1 cellular context compared by ENCODE assay signal in the genomic region with DNA sequence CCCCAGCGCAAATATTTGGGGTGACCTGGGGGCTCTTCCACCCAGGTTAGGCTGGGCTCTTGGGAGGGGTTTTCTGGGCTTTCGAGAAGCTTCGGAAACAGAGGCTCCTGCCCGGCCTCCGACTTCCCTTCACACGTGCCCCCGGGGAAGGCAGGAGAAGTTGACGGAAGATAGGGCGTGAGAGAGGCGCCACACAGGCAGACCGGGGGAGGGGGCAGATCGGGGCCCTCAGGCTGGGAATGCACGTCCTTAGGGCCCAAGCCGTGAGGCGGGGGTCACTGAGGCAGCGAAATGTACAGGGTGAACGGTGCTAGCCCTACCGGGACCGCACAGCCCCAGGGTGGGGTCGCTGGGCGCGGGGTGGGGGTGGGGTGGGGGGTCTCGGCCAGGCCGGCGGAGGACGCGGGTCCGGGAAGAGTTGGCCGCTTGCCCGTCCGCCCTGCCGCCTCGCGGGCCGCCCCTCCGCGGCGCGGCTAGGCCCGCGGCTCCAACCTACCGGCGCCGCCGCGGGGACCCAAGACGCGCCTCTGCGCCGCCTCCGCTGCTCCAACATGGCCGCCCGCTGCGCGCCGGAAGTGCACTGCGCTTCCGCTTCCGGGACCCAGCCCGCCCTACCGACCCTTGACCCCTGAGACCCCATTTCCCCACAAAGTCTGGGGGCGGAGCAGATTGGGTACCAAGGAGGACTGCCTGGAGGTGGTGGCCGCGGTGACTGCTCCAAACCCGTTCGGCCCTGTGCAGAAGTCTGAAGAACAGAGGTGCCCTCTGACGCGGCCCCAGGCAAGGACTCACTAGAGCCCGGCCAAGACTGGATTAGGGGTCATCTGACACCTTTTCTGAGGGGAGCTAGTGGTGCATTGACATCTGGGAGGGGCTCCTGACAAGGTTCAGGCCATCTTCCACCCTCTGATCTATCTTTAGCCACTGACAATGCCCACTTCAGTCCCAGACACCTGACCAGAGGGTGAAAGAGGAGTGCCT.
TF ChIP-seq lines count a peak whose summit lies in the region.

Gene CCDC71, minus strand, starts transcription at position 561 of the 981 bp plus-strand sequence. CDS start 2,123 bp downstream, outside the sequence.

TF ChIP-seq in HepG2, 621 proteins besides CTCF, POLR2A, EP300 and RAD21 (continued from another document and continues in another):
- TF ChIP-seq, protein P1, sequence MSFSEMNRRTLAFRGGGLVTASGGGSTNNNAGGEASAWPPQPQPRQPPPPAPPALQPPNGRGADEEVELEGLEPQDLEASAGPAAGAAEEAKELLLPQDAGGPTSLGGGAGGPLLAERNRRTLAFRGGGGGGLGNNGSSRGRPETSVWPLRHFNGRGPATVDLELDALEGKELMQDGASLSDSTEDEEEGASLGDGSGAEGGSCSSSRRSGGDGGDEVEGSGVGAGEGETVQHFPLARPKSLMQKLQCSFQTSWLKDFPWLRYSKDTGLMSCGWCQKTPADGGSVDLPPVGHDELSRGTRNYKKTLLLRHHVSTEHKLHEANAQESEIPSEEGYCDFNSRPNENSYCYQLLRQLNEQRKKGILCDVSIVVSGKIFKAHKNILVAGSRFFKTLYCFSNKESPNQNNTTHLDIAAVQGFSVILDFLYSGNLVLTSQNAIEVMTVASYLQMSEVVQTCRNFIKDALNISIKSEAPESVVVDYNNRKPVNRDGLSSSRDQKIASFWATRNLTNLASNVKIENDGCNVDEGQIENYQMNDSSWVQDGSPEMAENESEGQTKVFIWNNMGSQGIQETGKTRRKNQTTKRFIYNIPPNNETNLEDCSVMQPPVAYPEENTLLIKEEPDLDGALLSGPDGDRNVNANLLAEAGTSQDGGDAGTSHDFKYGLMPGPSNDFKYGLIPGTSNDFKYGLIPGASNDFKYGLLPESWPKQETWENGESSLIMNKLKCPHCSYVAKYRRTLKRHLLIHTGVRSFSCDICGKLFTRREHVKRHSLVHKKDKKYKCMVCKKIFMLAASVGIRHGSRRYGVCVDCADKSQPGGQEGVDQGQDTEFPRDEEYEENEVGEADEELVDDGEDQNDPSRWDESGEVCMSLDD (CRISPR knock-in tag; IDR thresholded peaks at IDR 0.05; ENCODE audit: borderline replicate concordance), result peak; percentile 83; the same call in 1 of the 2 replicates
- no peak for TF ChIP-seq SUZ12 (IDR thresholded peaks at IDR 0.05; ENCODE audit: low read depth, low read length)
- TF ChIP-seq SAFB2 (CRISPR knock-in tag; IDR thresholded peaks at IDR 0.05; ENCODE audit: borderline replicate concordance, low read depth), result no peak
- TF ChIP-seq ZNF572 (CRISPR knock-in tag; IDR thresholded peaks at IDR 0.05), result no peak
- 0 out of 2 replicates have a peak, but pooled peaks have one; percentile 29 for TF ChIP-seq ISL2 (CRISPR knock-in tag; IDR thresholded peaks at IDR 0.05)
- peak; percentile 98 for TF ChIP-seq YY1 (IDR thresholded peaks at IDR 0.05; ENCODE audit: insufficient read depth, insufficient replicate concordance, low read depth, low read length)
- TF ChIP-seq ZNF747 (CRISPR knock-in tag; IDR thresholded peaks at IDR 0.05; ENCODE audit: borderline replicate concordance), result no peak
- no peak for TF ChIP-seq NCOA5 (CRISPR knock-in tag; IDR thresholded peaks at IDR 0.05)
- no peak for TF ChIP-seq XBP1 (CRISPR knock-in tag; IDR thresholded peaks at IDR 0.05)
- no peak for TF ChIP-seq SMARCC2 (IDR thresholded peaks at IDR 0.05)
- no peak for TF ChIP-seq ZNF274 (CRISPR knock-in tag; IDR thresholded peaks at IDR 0.05)
- TF ChIP-seq RAD51 (IDR thresholded peaks at IDR 0.05; ENCODE audit: borderline replicate concordance), result no peak
- TF ChIP-seq ZNF782 (CRISPR knock-in tag; IDR thresholded peaks at IDR 0.05; ENCODE audit: borderline replicate concordance), result 0 out of 2 replicates have a peak, but pooled peaks have one; percentile 64
- TF ChIP-seq ZNF710 (CRISPR knock-in tag; IDR thresholded peaks at IDR 0.05; ENCODE audit: borderline replicate concordance), result no peak
- TF ChIP-seq NFIB (CRISPR knock-in tag; IDR thresholded peaks at IDR 0.05; ENCODE audit: borderline replicate concordance), result no peak
- TF ChIP-seq RBFOX2 (IDR thresholded peaks at IDR 0.05; ENCODE audit: low read depth, low read length), result peak; percentile 96
- TF ChIP-seq MXD3 (CRISPR knock-in tag; IDR thresholded peaks at IDR 0.05), result no peak
- no peak for TF ChIP-seq DNMT3B (CRISPR knock-in tag; conservative IDR thresholded peaks at IDR 0.05)
- no peak for TF ChIP-seq ZBTB44 (CRISPR knock-in tag; IDR thresholded peaks at IDR 0.05)
- no peak for TF ChIP-seq FOXJ3 (CRISPR knock-in tag; IDR thresholded peaks at IDR 0.05; ENCODE audit: borderline replicate concordance)
- TF ChIP-seq ZNF292 (CRISPR knock-in tag; IDR thresholded peaks at IDR 0.05; ENCODE audit: borderline replicate concordance, low read depth), result no peak
- no peak; the same call in 1 of the 2 replicates for TF ChIP-seq KMT2A (CRISPR knock-in tag; IDR thresholded peaks at IDR 0.05)
- no peak for TF ChIP-seq ZNF484 (CRISPR knock-in tag; IDR thresholded peaks at IDR 0.05; ENCODE audit: borderline replicate concordance, low read depth)
- no peak for TF ChIP-seq RORA (CRISPR knock-in tag; IDR thresholded peaks at IDR 0.05)
- peak; percentile 77 for TF ChIP-seq POLR2G (IDR thresholded peaks at IDR 0.05; ENCODE audit: low read depth, low read length)
- TF ChIP-seq TERF1 (CRISPR knock-in tag; IDR thresholded peaks at IDR 0.05), result no peak
- TF ChIP-seq, protein P2, sequence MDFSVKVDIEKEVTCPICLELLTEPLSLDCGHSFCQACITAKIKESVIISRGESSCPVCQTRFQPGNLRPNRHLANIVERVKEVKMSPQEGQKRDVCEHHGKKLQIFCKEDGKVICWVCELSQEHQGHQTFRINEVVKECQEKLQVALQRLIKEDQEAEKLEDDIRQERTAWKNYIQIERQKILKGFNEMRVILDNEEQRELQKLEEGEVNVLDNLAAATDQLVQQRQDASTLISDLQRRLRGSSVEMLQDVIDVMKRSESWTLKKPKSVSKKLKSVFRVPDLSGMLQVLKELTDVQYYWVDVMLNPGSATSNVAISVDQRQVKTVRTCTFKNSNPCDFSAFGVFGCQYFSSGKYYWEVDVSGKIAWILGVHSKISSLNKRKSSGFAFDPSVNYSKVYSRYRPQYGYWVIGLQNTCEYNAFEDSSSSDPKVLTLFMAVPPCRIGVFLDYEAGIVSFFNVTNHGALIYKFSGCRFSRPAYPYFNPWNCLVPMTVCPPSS (IDR thresholded peaks at IDR 0.05), result no peak
- no peak for TF ChIP-seq ZNF776 (CRISPR knock-in tag; IDR thresholded peaks at IDR 0.05)
- TF ChIP-seq ZNF792 (CRISPR knock-in tag; IDR thresholded peaks at IDR 0.05), result no peak
- TF ChIP-seq PATZ1 (CRISPR knock-in tag; IDR thresholded peaks at IDR 0.05), result peak; percentile 45; the same call in 1 of the 2 replicates
- no peak for TF ChIP-seq ZNF674 (CRISPR knock-in tag; IDR thresholded peaks at IDR 0.05; ENCODE audit: low read depth)
- TF ChIP-seq NFE2 (CRISPR knock-in tag; IDR thresholded peaks at IDR 0.05), result no peak
- TF ChIP-seq NR3C1 (CRISPR knock-in tag; IDR thresholded peaks at IDR 0.05), result no peak
- TF ChIP-seq MEIS2 (CRISPR knock-in tag; IDR thresholded peaks at IDR 0.05), result no peak
- TF ChIP-seq MAFF (IDR thresholded peaks at IDR 0.05; ENCODE audit: low read depth, low read length), result no peak
- no peak for TF ChIP-seq ZFAT (CRISPR knock-in tag; conservative IDR thresholded peaks at IDR 0.05)
- TF ChIP-seq ZSCAN31 (CRISPR knock-in tag; IDR thresholded peaks at IDR 0.05; ENCODE audit: low read depth), result no peak
- no peak for TF ChIP-seq ATF7-NPFF (CRISPR knock-in tag; IDR thresholded peaks at IDR 0.05; ENCODE audit: low read depth)
- TF ChIP-seq ZNF331 (CRISPR knock-in tag; IDR thresholded peaks at IDR 0.05), result peak; percentile 37; the same call in 1 of the 2 replicates
- TF ChIP-seq ZNF333 (CRISPR knock-in tag; IDR thresholded peaks at IDR 0.05; ENCODE audit: borderline replicate concordance), result no peak
- no peak for TF ChIP-seq CENPBD1 (CRISPR knock-in tag; IDR thresholded peaks at IDR 0.05; ENCODE audit: borderline replicate concordance, low read depth)
- no peak for TF ChIP-seq ARNT (IDR thresholded peaks at IDR 0.05)
- TF ChIP-seq THAP7 (CRISPR knock-in tag; IDR thresholded peaks at IDR 0.05), result no peak
- TF ChIP-seq, protein P3, sequence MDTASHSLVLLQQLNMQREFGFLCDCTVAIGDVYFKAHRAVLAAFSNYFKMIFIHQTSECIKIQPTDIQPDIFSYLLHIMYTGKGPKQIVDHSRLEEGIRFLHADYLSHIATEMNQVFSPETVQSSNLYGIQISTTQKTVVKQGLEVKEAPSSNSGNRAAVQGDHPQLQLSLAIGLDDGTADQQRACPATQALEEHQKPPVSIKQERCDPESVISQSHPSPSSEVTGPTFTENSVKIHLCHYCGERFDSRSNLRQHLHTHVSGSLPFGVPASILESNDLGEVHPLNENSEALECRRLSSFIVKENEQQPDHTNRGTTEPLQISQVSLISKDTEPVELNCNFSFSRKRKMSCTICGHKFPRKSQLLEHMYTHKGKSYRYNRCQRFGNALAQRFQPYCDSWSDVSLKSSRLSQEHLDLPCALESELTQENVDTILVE (CRISPR knock-in tag; IDR thresholded peaks at IDR 0.05), result peak; percentile 84
- peak; percentile 40; the same call in 1 of the 2 replicates for TF ChIP-seq SIN3A (IDR thresholded peaks at IDR 0.05; ENCODE audit: borderline replicate concordance, low read depth, low read length)
- no peak for TF ChIP-seq CCDC6 (CRISPR knock-in tag; IDR thresholded peaks at IDR 0.05)
- TF ChIP-seq, protein P4, sequence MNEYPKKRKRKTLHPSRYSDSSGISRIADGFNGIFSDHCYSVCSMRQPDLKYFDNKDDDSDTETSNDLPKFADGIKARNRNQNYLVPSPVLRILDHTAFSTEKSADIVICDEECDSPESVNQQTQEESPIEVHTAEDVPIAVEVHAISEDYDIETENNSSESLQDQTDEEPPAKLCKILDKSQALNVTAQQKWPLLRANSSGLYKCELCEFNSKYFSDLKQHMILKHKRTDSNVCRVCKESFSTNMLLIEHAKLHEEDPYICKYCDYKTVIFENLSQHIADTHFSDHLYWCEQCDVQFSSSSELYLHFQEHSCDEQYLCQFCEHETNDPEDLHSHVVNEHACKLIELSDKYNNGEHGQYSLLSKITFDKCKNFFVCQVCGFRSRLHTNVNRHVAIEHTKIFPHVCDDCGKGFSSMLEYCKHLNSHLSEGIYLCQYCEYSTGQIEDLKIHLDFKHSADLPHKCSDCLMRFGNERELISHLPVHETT (CRISPR knock-in tag; conservative IDR thresholded peaks at IDR 0.05), result peak; percentile 67; the same call in 1 of the 2 replicates
